ENCODE assay signal across 8 cellular contexts in the genomic region with DNA sequence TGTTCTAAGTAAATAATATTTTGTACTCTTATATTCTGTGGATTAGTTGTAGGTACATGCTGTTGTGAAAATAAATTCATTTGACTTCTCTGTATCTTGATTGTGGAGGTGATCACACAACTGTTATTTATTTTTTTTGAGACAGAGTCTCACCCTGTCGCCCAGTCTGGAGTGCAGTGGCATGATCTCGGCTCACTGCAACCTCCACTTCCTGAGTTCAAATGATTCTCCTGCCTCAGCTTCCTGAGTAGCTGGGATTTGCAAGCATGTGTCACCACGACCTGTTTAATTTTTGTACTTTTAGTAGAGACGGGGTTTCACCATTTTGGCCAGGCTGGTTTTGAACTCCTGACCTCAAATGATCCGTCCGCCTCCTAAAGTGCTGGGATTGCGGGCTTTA. TPM values are rescaled to one million over a fixed set of nuclear protein-coding genes. Genes with fewer than 3 reads are reported as not detected.
DNase-seq lines count a peak whose midpoint lies in the region; ATAC-seq, FAIRE-seq and TF ChIP-seq lines count a peak whose summit lies in the region.
"Not testable (repeated sequence)": the region's sequence is repeated elsewhere in the genome, so short reads cannot be mapped to it uniquely, and the experiment has no call there.

No MANE protein-coding gene starts in this region.

- H3K36me3 Mint-ChIP-seq in HFFc6 (ENCODE audit: low read depth) (peaks cover 30% of the 10 kb centered on the region; the same call in 1 of the 2 replicates), nephron progenitor cell (ENCODE audit: low read depth) (peaks cover 69% of the 10 kb centered on the region)
- H3K36me3 Mint-ChIP-seq in T-helper 2 cell treated with Interferon-gamma antibody and Interleukin-4, amounts not matched to agents 5 μg/mL and 100 μg/mL, for 36 hours (ENCODE audit: low read depth) = peaks cover 23% of the 10 kb centered on the region
- H3K36me3 Mint-ChIP-seq in activated T-cell treated with anti-CD3 and anti-CD28 coated beads, Interleukin-2, amount 50 U/mL, for 72 hours (ENCODE audit: insufficient read depth in 2 of 2) = peaks cover 6 to 11% of the 10 kb centered on the region in 2 donors

- not testable (repeated sequence) for TF ChIP-seq POLR2A in thyroid gland (IDR thresholded peaks at IDR 0.05)

- H3K4me1 Mint-ChIP-seq in HFFc6 (ENCODE audit: low read depth) (peaks cover 57% of the 10 kb centered on the region), nephron progenitor cell (peaks cover 32% of the 10 kb centered on the region)
- H3K4me1 Mint-ChIP-seq in T-helper 2 cell treated with Interferon-gamma antibody and Interleukin-4, amounts not matched to agents 5 μg/mL and 100 μg/mL, for 36 hours (ENCODE audit: low read depth) = peaks cover 26% of the 10 kb centered on the region
- H3K4me1 Mint-ChIP-seq in activated T-cell treated with anti-CD3 and anti-CD28 coated beads, Interleukin-2, amount 50 U/mL, for 72 hours (ENCODE audit: low read depth) = peaks cover 32% of the 10 kb centered on the region

- FAIRE-seq in bronchial epithelial cell (lab: Jason Lieb, UNC) = not testable (repeated sequence)

- intact Hi-C loops in thyroid gland (cut with DNase I) = not testable (repeated sequence)

- H3K9me3 Mint-ChIP-seq in HFFc6; T-helper 2 cell treated with Interferon-gamma antibody and Interleukin-4, amounts not matched to agents 5 μg/mL and 100 μg/mL, for 36 hours; activated T-cell treated with anti-CD3 and anti-CD28 coated beads, Interleukin-2, amount 50 U/mL, for 72 hours: not testable (repeated sequence)
- peaks cover 36% of the 10 kb centered on the region for H3K9me3 Mint-ChIP-seq in nephron progenitor cell

- H3K27ac Mint-ChIP-seq in HFFc6 (peak overlapping the region; percentile 63), nephron progenitor cell (peak overlapping the region; percentile 42)
- not testable (repeated sequence) for H3K27ac Mint-ChIP-seq in T-helper 2 cell treated with Interferon-gamma antibody and Interleukin-4, amounts not matched to agents 5 μg/mL and 100 μg/mL, for 36 hours
- H3K27ac Mint-ChIP-seq in activated T-cell treated with anti-CD3 and anti-CD28 coated beads, Interleukin-2, amount 50 U/mL, for 72 hours = peak overlapping the region; percentile 57

- H2AFZ ChIP-seq in ACC112 (ENCODE audit: low read length, unreplicated experiment) = not testable (repeated sequence)

- H3K79me2 ChIP-seq in ACC112 (ENCODE audit: control insufficient read depth, insufficient read depth, low read length, unreplicated experiment) = peaks cover 82% of the 10 kb centered on the region

- H3K4me3 ChIP-seq in ACC112 (ENCODE audit: low read depth, low read length); bronchial epithelial cell (ENCODE audit: low read depth, low read length); thyroid gland (replicated peaks in 1 of 3): not testable (repeated sequence)

- not testable (repeated sequence) for H3K27me3 ChIP-seq in ACC112 (ENCODE audit: insufficient read depth, low read length); bronchial epithelial cell (ENCODE audit: control insufficient read depth, insufficient read depth, low read length); thyroid gland

- H3K27me3 Mint-ChIP-seq in HFFc6 (ENCODE audit: insufficient read depth); T-helper 2 cell treated with Interferon-gamma antibody and Interleukin-4, amounts not matched to agents 5 μg/mL and 100 μg/mL, for 36 hours (ENCODE audit: low read depth); nephron progenitor cell (ENCODE audit: low read depth, poor library complexity): not testable (repeated sequence)
- peaks cover 19% of the 10 kb centered on the region for H3K27me3 Mint-ChIP-seq in activated T-cell treated with anti-CD3 and anti-CD28 coated beads, Interleukin-2, amount 50 U/mL, for 72 hours (ENCODE audit: low read depth)

- peaks cover 17% of the 10 kb centered on the region for H3K36me3 ChIP-seq in ACC112 (ENCODE audit: insufficient read depth, low read length)
- H3K36me3 ChIP-seq in bronchial epithelial cell (ENCODE audit: control insufficient read depth, insufficient read depth, low read length) = not testable (repeated sequence)
- peaks cover 6 to 16% of the 10 kb centered on the region in 2 donors for H3K36me3 ChIP-seq in thyroid gland

- peak overlapping the region; percentile 27 for H3K4me3 Mint-ChIP-seq in HFFc6
- H3K4me3 Mint-ChIP-seq in T-helper 2 cell treated with Interferon-gamma antibody and Interleukin-4, amounts not matched to agents 5 μg/mL and 100 μg/mL, for 36 hours = peak overlapping the region; percentile 25
- H3K4me3 Mint-ChIP-seq in activated T-cell treated with anti-CD3 and anti-CD28 coated beads, Interleukin-2, amount 50 U/mL, for 72 hours = peak overlapping the region in 1 of 2 donors; percentile 56
- H3K4me3 Mint-ChIP-seq in nephron progenitor cell = not testable (repeated sequence)

- WGBS in thyroid gland, 2 donors = 55 to 57% methylated on average over 7 of the region's 7 CpGs

- DNase-seq in HFFc6 = peak; percentile 8
- DNase-seq in T-helper 2 cell treated with Interferon-gamma antibody and Interleukin-4, amounts not matched to agents 5 μg/mL and 100 μg/mL, for 36 hours (ENCODE audit: low spot score); activated T-cell treated with anti-CD3 and anti-CD28 coated beads, Interleukin-2, amount 50 U/mL, for 72 hours; epithelial cell of prostate (ENCODE audit: low read depth, low spot score); nephron progenitor cell; thyroid gland: not testable (repeated sequence)
- DNase-seq in bronchial epithelial cell (ENCODE audit: low read depth) = peak; percentile 13

- H3K27ac ChIP-seq in ACC112 (ENCODE audit: low read depth, low read length) = peak overlapping the region; percentile 7; the same call in 1 of the 2 replicates
- peak overlapping the region; percentile 31 for H3K27ac ChIP-seq in epithelial cell of prostate
- peak overlapping the region in 2 of 3 donors; percentile 27 to 31 for H3K27ac ChIP-seq in thyroid gland

- H3K9me3 ChIP-seq in thyroid gland = not testable (repeated sequence)

- peak in 1 of 2 donors; percentile 23 for ATAC-seq in activated T-cell treated with anti-CD3 and anti-CD28 coated beads, Interleukin-2, amount 50 U/mL, for 72 hours (replicated peaks in 1 of 2)

- not testable (repeated sequence) for TF ChIP-seq CTCF in HFFc6 (IDR thresholded peaks at IDR 0.05); bronchial epithelial cell (IDR thresholded peaks at IDR 0.05; ENCODE audit: insufficient read depth, low read length, severe bottlenecking); nephron progenitor cell (IDR thresholded peaks at IDR 0.05); thyroid gland (IDR thresholded peaks at IDR 0.05)

- H3K4me1 ChIP-seq in ACC112 (ENCODE audit: control insufficient read depth, insufficient read depth, low read length, unreplicated experiment) (peaks cover 28% of the 10 kb centered on the region), thyroid gland (peaks cover 26 to 46% of the 10 kb centered on the region in 2 donors)

RNA-seq across cellular contexts. Expression of a gene that starts 7.9 kb away (rescaled TPM):
- 100 to 1,000 TPM; 282 to 342 (median 292) TPM for total RNA-seq in HFFc6 (2021; fragmentation: NEBNext Ultra II Directional; extraction: Animal tissue kit (Norgen Biotek cat#: 25700))
- 10 to 100 TPM; 62.3 to 73.0 TPM for total RNA-seq in activated T-cell treated with anti-CD3 and anti-CD28 coated beads, Interleukin-2, amount 50 U/mL, for 72 hours
- total RNA-seq in bronchial epithelial cell (495 and 774 TPM in 2 replicates), thyroid gland (100 to 1,000 TPM; 256 to 405 (median 341) TPM)
